ENCODE assay signal across 1 cellular context in the genomic region with DNA sequence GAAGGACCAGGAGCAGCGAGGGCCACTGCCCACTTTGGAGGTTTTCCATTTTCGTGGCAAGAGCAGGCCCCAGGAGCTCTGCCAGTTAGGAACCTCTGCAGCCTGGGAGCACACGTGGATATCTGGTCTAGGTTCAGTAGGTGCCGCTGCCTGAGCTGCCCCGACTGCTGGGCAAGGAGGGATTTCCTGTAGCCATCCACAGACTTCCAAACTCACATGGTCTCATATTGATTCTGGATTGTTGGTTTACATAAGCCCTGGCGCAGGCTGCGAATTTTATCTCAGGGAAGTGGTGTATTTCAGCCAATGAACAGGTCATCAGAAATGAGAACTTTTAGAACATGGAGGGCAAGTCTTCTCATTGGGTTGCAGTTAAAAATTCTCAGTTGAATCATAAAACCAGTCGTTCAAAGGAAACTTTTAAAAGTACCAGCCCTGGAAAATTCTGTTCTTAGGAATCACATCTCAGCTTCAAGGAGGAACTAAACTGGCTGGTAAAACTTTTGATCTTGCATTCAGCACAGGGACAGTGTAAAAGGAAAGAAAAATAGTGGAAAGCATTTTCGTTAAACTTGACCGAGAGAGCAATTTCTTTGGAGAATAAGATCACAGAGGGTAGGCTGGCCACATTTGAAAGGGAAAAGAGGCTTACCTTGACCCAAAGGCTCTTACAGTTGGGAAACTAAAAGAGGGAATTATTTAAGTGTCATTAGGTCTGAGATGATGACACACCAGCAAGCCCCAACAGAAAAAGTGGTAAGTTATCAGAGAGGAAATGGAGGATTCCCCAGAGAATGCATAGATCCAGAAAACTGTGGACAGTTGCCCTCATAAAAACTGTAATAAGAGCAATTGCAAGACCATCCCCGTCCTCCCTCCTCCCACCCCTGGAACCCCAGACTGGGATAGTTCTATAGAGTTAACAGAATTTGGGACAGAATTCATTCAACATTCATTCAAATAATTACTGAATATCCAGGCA.
TF ChIP-seq lines count a peak whose summit lies in the region.

No MANE protein-coding gene starts in this region.

TF ChIP-seq in WTC11, 78 proteins besides CTCF, POLR2A, EP300 and RAD21 (continued from another document):
- TF ChIP-seq, protein P1, sequence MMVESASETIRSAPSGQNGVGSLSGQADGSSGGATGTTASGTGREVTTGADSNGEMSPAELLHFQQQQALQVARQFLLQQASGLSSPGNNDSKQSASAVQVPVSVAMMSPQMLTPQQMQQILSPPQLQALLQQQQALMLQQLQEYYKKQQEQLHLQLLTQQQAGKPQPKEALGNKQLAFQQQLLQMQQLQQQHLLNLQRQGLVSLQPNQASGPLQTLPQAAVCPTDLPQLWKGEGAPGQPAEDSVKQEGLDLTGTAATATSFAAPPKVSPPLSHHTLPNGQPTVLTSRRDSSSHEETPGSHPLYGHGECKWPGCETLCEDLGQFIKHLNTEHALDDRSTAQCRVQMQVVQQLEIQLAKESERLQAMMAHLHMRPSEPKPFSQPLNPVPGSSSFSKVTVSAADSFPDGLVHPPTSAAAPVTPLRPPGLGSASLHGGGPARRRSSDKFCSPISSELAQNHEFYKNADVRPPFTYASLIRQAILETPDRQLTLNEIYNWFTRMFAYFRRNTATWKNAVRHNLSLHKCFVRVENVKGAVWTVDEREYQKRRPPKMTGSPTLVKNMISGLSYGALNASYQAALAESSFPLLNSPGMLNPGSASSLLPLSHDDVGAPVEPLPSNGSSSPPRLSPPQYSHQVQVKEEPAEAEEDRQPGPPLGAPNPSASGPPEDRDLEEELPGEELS (CRISPR knock-in tag; IDR thresholded peaks at IDR 0.05), result no peak
- no peak for TF ChIP-seq KAT7 (CRISPR knock-in tag; IDR thresholded peaks at IDR 0.05; ENCODE audit: borderline replicate concordance)
- TF ChIP-seq CREB1 (CRISPR knock-in tag; IDR thresholded peaks at IDR 0.05), result no peak
- TF ChIP-seq, protein P2, sequence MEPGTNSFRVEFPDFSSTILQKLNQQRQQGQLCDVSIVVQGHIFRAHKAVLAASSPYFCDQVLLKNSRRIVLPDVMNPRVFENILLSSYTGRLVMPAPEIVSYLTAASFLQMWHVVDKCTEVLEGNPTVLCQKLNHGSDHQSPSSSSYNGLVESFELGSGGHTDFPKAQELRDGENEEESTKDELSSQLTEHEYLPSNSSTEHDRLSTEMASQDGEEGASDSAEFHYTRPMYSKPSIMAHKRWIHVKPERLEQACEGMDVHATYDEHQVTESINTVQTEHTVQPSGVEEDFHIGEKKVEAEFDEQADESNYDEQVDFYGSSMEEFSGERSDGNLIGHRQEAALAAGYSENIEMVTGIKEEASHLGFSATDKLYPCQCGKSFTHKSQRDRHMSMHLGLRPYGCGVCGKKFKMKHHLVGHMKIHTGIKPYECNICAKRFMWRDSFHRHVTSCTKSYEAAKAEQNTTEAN (CRISPR knock-in tag; IDR thresholded peaks at IDR 0.05), result no peak
- TF ChIP-seq OVOL2 (CRISPR knock-in tag; IDR thresholded peaks at IDR 0.05; ENCODE audit: borderline replicate concordance), result no peak
